Comparison of ENCODE assay signal across 17 cellular contexts in genomic region chr1:8364528-8365442, GRCh38. TPM values are rescaled to one million over a fixed set of nuclear protein-coding genes. Genes with fewer than 3 reads are reported as not detected.
DNase-seq lines count a peak whose midpoint lies in the region; ATAC-seq and TF ChIP-seq lines count a peak whose summit lies in the region.
"Had no signal": no experiment of that assay in that cellular context is flagged by ENCODE, and none has a peak within 500 bp of the region (broad histone marks: within the 10 kb centered on the region; RNA-seq: fewer than 3 reads in every experiment).

No MANE protein-coding gene starts in this region.

- intact Hi-C loops in thyroid gland (cut with DNase I) = no loop called here

- H3K27me3 ChIP-seq in fibroblast of lung (ENCODE audit: control insufficient read depth, insufficient read depth, low read length) = no peaks in the 10 kb centered on the region
- no peaks in the 10 kb centered on the region for H3K27me3 ChIP-seq in muscle layer of colon (ENCODE audit: control insufficient read depth in 1 of 2, insufficient read depth in 2 of 2, low read length in 2 of 2)
- H3K27me3 ChIP-seq in thyroid gland = no peaks in the 10 kb centered on the region
- H3K27me3 ChIP-seq: brain microvascular endothelial cell had no signal

- ATAC-seq in effector memory CD8-positive, alpha-beta T cell (replicated peaks) = no peak
- ATAC-seq: activated T-helper 17 cell treated with anti-CD3 and anti-CD28 coated beads, Interleukin-2, amount 50 U/mL, for 72 hours; Panc1 had no signal

- H3K4me3 Mint-ChIP-seq in effector memory CD8-positive, alpha-beta T cell = no peak overlapping the region
- H3K4me3 Mint-ChIP-seq: activated T-helper 17 cell treated with anti-CD3 and anti-CD28 coated beads, Interleukin-2, amount 50 U/mL, for 72 hours; IgD-negative memory B cell; neural crest cell had no signal

- H3K27ac ChIP-seq in fibroblast of lung (ENCODE audit: insufficient read depth, low read length) = no peak overlapping the region
- H3K27ac ChIP-seq in muscle layer of colon (ENCODE audit: low read depth, low read length) = peak overlapping the region; percentile 83
- peak overlapping the region; percentile 25 to 79 (median 63) for H3K27ac ChIP-seq in thyroid gland
- H3K27ac ChIP-seq: brain microvascular endothelial cell had no signal

- peaks cover 20% of the 10 kb centered on the region for H3K4me1 ChIP-seq in fibroblast of lung (ENCODE audit: control insufficient read depth, extremely low read depth, insufficient read depth, low read length)
- H3K4me1 ChIP-seq in muscle layer of colon (ENCODE audit: insufficient read depth, low read length) = peaks cover 63% of the 10 kb centered on the region
- H3K4me1 ChIP-seq in thyroid gland = peaks cover 51 to 60% of the 10 kb centered on the region in 2 donors

- no peak overlapping the region for H3K4me2 ChIP-seq in fibroblast of lung (ENCODE audit: extremely low read depth, insufficient read depth, low read length)

- H3K4me1 Mint-ChIP-seq in effector memory CD8-positive, alpha-beta T cell (ENCODE audit: low read depth in 2 of 2) = peaks cover 10 to 15% of the 10 kb centered on the region in 2 donors

- no peaks in the 10 kb centered on the region for H3K9me3 ChIP-seq in fibroblast of lung (ENCODE audit: control insufficient read depth, insufficient read depth, low read depth, low read length)
- H3K9me3 ChIP-seq in muscle layer of colon (ENCODE audit: low read length) = no peaks in the 10 kb centered on the region
- H3K9me3 ChIP-seq in thyroid gland = no peaks in the 10 kb centered on the region

- peaks cover 51% of the 10 kb centered on the region for H3K36me3 Mint-ChIP-seq in effector memory CD8-positive, alpha-beta T cell (ENCODE audit: insufficient read depth)
- H3K36me3 Mint-ChIP-seq: IgD-negative memory B cell had no signal

- H3K4me3 ChIP-seq in fibroblast of lung (replicated peaks in 1 of 4; ENCODE audit: control extremely low read depth in 1 of 4, insufficient read depth in 1 of 4, low read depth in 3 of 4, low read length in 4 of 4) (no peak overlapping the region), muscle layer of colon (ENCODE audit: low read depth in 1 of 2, low read length in 2 of 2) (no peak overlapping the region), thyroid gland (replicated peaks in 1 of 3) (no peak overlapping the region)

- H4K20me1 ChIP-seq in fibroblast of lung (ENCODE audit: control insufficient read depth, extremely low read depth, insufficient read depth, low read length) = no peaks in the 10 kb centered on the region

- no peaks in the 10 kb centered on the region for H3K27me3 Mint-ChIP-seq in effector memory CD8-positive, alpha-beta T cell
- H3K27me3 Mint-ChIP-seq: activated T-helper 17 cell treated with anti-CD3 and anti-CD28 coated beads, Interleukin-2, amount 50 U/mL, for 72 hours; IgD-negative memory B cell had no signal

- no peak overlapping the region for H3K27ac Mint-ChIP-seq in effector memory CD8-positive, alpha-beta T cell
- H3K27ac Mint-ChIP-seq: activated T-helper 17 cell treated with anti-CD3 and anti-CD28 coated beads, Interleukin-2, amount 50 U/mL, for 72 hours had no signal

- no peak overlapping the region for H2AFZ ChIP-seq in fibroblast of lung (ENCODE audit: low read length)

- no peak for TF ChIP-seq POLR2A in thyroid gland (IDR thresholded peaks at IDR 0.05)

- WGBS in thyroid gland, 2 donors = 62 to 65% methylated on average over 22 to 23 of the region's 29 CpGs

- no peaks in the 10 kb centered on the region for H3K9me3 Mint-ChIP-seq in effector memory CD8-positive, alpha-beta T cell
- H3K9me3 Mint-ChIP-seq: activated T-helper 17 cell treated with anti-CD3 and anti-CD28 coated beads, Interleukin-2, amount 50 U/mL, for 72 hours; IgD-negative memory B cell; neural crest cell had no signal

- peaks cover 24% of the 10 kb centered on the region for H3K79me2 ChIP-seq in fibroblast of lung (ENCODE audit: control insufficient read depth, insufficient read depth, low read length)

- peak; percentile 37 for DNase-seq in NCI-H345 treated with DMSO at 0.1 percent for 48 hours (lab: John Stamatoyannopoulos, UW; ENCODE audit: unreplicated experiment)
- peak in 1 of 2 donors; percentile 66 for DNase-seq in fibroblast of lung (ENCODE audit: low read depth in 2 of 2)
- peak; percentile 84 to 94 for DNase-seq in thyroid gland
- DNase-seq in effector memory CD8-positive, alpha-beta T cell = no peak
- DNase-seq in NCI-H2081 (lab: John Stamatoyannopoulos, UW) = no peak
- DNase-seq in NCI-H1105 treated with DMSO at 0.1 percent for 48 hours (lab: John Stamatoyannopoulos, UW) = no peak
- DNase-seq: activated CD4-positive, alpha-beta T cell treated with anti-CD3 and anti-CD28 coated beads for 48 hours; brain microvascular endothelial cell; kidney glomerular epithelial cell; NCI-H1092; NCI-H446 treated with DMSO at 0.1 percent for 48 hours; T-helper 1 cell had no signal

- peaks cover 42% of the 10 kb centered on the region for H3K36me3 ChIP-seq in fibroblast of lung (ENCODE audit: control insufficient read depth, insufficient read depth, low read length)
- H3K36me3 ChIP-seq in muscle layer of colon (ENCODE audit: insufficient read depth, low read length) = peaks cover 37% of the 10 kb centered on the region
- H3K36me3 ChIP-seq in thyroid gland = peaks cover 33 to 37% of the 10 kb centered on the region in 2 donors

- no peak for TF ChIP-seq CTCF in fibroblast of lung (conservative IDR thresholded peaks at IDR 0.05 in 1 of 2, IDR thresholded peaks at IDR 0.05 in 1 of 2; ENCODE audit: low read depth in 1 of 2, low read length in 2 of 2)
- TF ChIP-seq CTCF in thyroid gland (IDR thresholded peaks at IDR 0.05) = no peak

- H3K9ac ChIP-seq in fibroblast of lung (ENCODE audit: insufficient read depth, low read length) (peak overlapping the region; percentile 7), muscle layer of colon (ENCODE audit: low read length) (no peak overlapping the region)

RNA-seq across cellular contexts. Expression of gene SLC45A1, which starts 46.9 kb away (rescaled TPM):
- total RNA-seq in fibroblast of lung = 2.3 and 2.6 TPM in 2 replicates
- 1.4 and 2.1 TPM in 2 replicates for polyA plus RNA-seq in fibroblast of lung
- polyA plus RNA-seq in fibroblast of lung (2012) = 3.8 and 4.0 TPM in 2 replicates
- 6.1 and 8.6 TPM in 2 replicates for polyA minus RNA-seq in fibroblast of lung (ENCODE audit: low replicate concordance)
- total RNA-seq in thyroid gland = 1 to 10 TPM; 1.6 to 4.8 (median 3.0) TPM

Comparison
In these comparisons a context has a peak if more than half of its experiments do, and no peak if none do; other contexts are left out.
1. DNase-seq: peak in NCI-H345 treated with DMSO at 0.1 percent for 48 hours (single experiment) and thyroid gland (2 of 2); none in effector memory CD8-positive, alpha-beta T cell (0 of 3), NCI-H2081 (0 of 2) and NCI-H1105 treated with DMSO at 0.1 percent for 48 hours (single experiment).